ENCODE assay signal across 8 cellular contexts in genomic region chr17:56786989-56787482, GRCh38. TPM values are rescaled to one million over a fixed set of nuclear protein-coding genes. Genes with fewer than 3 reads are reported as not detected.
DNase-seq lines count a peak whose midpoint lies in the region; ATAC-seq and TF ChIP-seq lines count a peak whose summit lies in the region.

No MANE protein-coding gene starts in this region.

- H3K36me3 ChIP-seq in gastrocnemius medialis = no peaks in the 10 kb centered on the region

- H3K9me3 ChIP-seq in gastrocnemius medialis = no peaks in the 10 kb centered on the region

- H3K27me3 ChIP-seq in gastrocnemius medialis = no peaks in the 10 kb centered on the region

- H3K4me3 ChIP-seq in choroid plexus epithelial cell (ENCODE audit: low read depth, low read length) = no peak overlapping the region
- H3K4me3 ChIP-seq in gastrocnemius medialis = no peak overlapping the region

- in situ Hi-C loops in gastrocnemius medialis (cut with MboI; ENCODE audit: low sequenced_read_pairs in 4 of 4) = no loop called here

- ATAC-seq in GM19468 (IDR thresholded peaks at IDR 0.05; ENCODE audit: extremely low read depth, unreplicated experiment) = peak; percentile 68
- peak; percentile 64 for ATAC-seq in HG03571 (IDR thresholded peaks at IDR 0.05; ENCODE audit: unreplicated experiment)
- ATAC-seq in gastrocnemius medialis = peak; percentile 86 to 89

- TF ChIP-seq CTCF in choroid plexus epithelial cell (conservative IDR thresholded peaks at IDR 0.05; ENCODE audit: low read depth, low read length) (no peak), gastrocnemius medialis (IDR thresholded peaks at IDR 0.05 in 4 of 5, conservative IDR thresholded peaks at IDR 0.05 in 1 of 5) (no peak)

- H3K4me1 ChIP-seq in gastrocnemius medialis = peaks cover 4 to 36% of the 10 kb centered on the region in 2 donors

- intact Hi-C loops in gastrocnemius medialis (cut with DNase I; ENCODE audit: low total_unique reads) = no loop called here

- DNase-seq in AML-193 (lab: John Stamatoyannopoulos, UW) (peak; percentile 92 to 95), UCSD-AML1 (lab: John Stamatoyannopoulos, UW; ENCODE audit: unreplicated experiment) (peak; percentile 64), choroid plexus epithelial cell (ENCODE audit: low read depth) (peak; percentile 95), gastrocnemius medialis (peak; percentile 62 to 63), cerebellar nuclear complex (lab: John Stamatoyannopoulos, UW) (no peak), NCI-H524 treated with DMSO at 0.1 percent for 48 hours (lab: John Stamatoyannopoulos, UW) (no peak)

- peak overlapping the region in 3 of 4 donors; percentile 6 to 76 (median 71) for H3K27ac ChIP-seq in gastrocnemius medialis

- TF ChIP-seq POLR2A in gastrocnemius medialis (IDR thresholded peaks at IDR 0.05) = peak in 1 of 2 donors; percentile 12

RNA-seq across cellular contexts. Expression of gene C17orf67, which starts 46.7 kb away (rescaled TPM):
- total RNA-seq in gastrocnemius medialis = under 1 TPM in 1 of 4 donors, not detected in 3; 0.16 TPM

RNA-seq across cellular contexts. Expression of gene DGKE, which starts 46.9 kb away (rescaled TPM):
- 1 to 10 TPM in 3 of 4 donors, under 1 TPM in 1; 0.53 to 3.0 (median 1.6) TPM for total RNA-seq in gastrocnemius medialis

Comparison
In these comparisons a context has a peak if more than half of its experiments do, and no peak if none do; other contexts are left out.
1. DNase-seq: peak in AML-193 (2 of 2), UCSD-AML1 (single experiment), choroid plexus epithelial cell (single experiment) and gastrocnemius medialis (2 of 2); none in cerebellar nuclear complex (0 of 2) and NCI-H524 treated with DMSO at 0.1 percent for 48 hours (single experiment).
2. Peak in every context shown above with its lines, with median percentiles within 50 percentile points of each other: ATAC-seq.